Comparison of ENCODE assay signal across 34 cellular contexts in the genomic region with DNA sequence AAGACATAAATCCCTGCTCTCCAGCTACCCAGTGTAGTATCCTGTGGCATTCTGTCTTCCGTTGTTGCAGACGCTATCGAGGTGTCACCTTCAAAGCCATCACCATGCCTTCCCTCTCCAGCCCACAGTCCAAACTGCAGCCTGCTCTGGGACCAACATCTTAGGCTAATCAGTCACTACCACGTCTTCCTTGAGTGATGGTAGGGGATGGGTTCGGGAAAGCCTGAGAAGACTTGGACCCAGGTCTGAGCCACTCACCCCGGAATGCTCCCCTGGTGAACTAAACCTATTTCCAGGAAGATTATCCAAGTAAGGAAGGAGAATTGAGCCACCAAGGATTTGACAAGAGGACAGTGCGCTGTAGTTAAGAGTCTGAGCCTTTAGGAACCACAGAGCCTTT. TPM values are rescaled to one million over a fixed set of nuclear protein-coding genes. Genes with fewer than 3 reads are reported as not detected.
"Had no signal": no experiment of that assay in that cellular context is flagged by ENCODE, and none has a peak within 500 bp of the region (broad histone marks: within the 10 kb centered on the region; RNA-seq: fewer than 3 reads in every experiment).

No MANE protein-coding gene starts in this region.

- ATAC-seq: activated CD8-positive, alpha-beta T cell treated with anti-CD3 and anti-CD28 coated beads for 36 hours; activated naive CD4-positive, alpha-beta T cell treated with anti-CD3 and anti-CD28 coated beads, Interleukin-2, amount 50 U/mL, for 72 hours; activated T-cell treated with anti-CD3 and anti-CD28 coated beads, Interleukin-2, amount 50 U/mL, for 4 hours; activated T-cell treated with anti-CD3 and anti-CD28 coated beads, Interleukin-2, amount 50 U/mL, for 72 hours; activated T-helper 17 cell treated with anti-CD3 and anti-CD28 coated beads, Interleukin-2, amount 50 U/mL, for 72 hours; body of pancreas had no signal

- DNase-seq: activated B cell treated with CpG ODN at 0.5 μM for 24 hours; activated CD4-positive, alpha-beta memory T cell treated with anti-CD3 and anti-CD28 coated beads for 36 hours; activated CD4-positive, alpha-beta T cell treated with anti-CD3 and anti-CD28 coated beads for 4 hours; activated CD4-positive, alpha-beta T cell treated with anti-CD3 and anti-CD28 coated beads, Interleukin-2, amount 50 U/mL, for 1 hour; activated CD4-positive, alpha-beta T cell treated with anti-CD3 and anti-CD28 coated beads, Interleukin-2, amount 50 U/mL, for 4 hours; activated CD4-positive, CD25-positive, alpha-beta regulatory T cell treated with anti-CD3 and anti-CD28 coated beads, Interleukin-2, amount 50 U/mL, for 72 hours; activated CD8-positive, alpha-beta memory T cell treated with anti-CD3 and anti-CD28 coated beads, Interleukin-2, amount 50 U/mL, for 4 hours; activated CD8-positive, alpha-beta T cell treated with anti-CD3 and anti-CD28 coated beads for 36 hours; activated effector memory CD4-positive, alpha-beta T cell treated with anti-CD3 and anti-CD28 coated beads, Interleukin-2, amount 50 U/mL, for 16 hours; activated gamma-delta T cell treated with Interleukin-2 at 50 U/mL for 16 hours; activated naive CD4-positive, alpha-beta T cell; activated naive CD4-positive, alpha-beta T cell treated with anti-CD3 and anti-CD28 coated beads for 36 hours; activated naive CD4-positive, alpha-beta T cell treated with anti-CD3 and anti-CD28 coated beads, Interleukin-2, amount 50 U/mL, for 16 hours; activated naive CD8-positive, alpha-beta T cell treated with anti-CD3 and anti-CD28 coated beads for 36 hours; activated T-cell treated with anti-CD3 and anti-CD28 coated beads for 4 hours; activated T-cell treated with anti-CD3 and anti-CD28 coated beads, Interleukin-2, amount 50 U/mL, for 1 hour; activated T-cell treated with anti-CD3 and anti-CD28 coated beads, Interleukin-2, amount 50 U/mL, for 4 hours; activated T-cell treated with anti-CD3 and anti-CD28 coated beads, Interleukin-2, amount 50 U/mL, for 72 hours; adrenal gland; amniotic stem cell; aorta; body of pancreas; brain microvascular endothelial cell; central memory CD4-positive, alpha-beta T cell; T-helper 1 cell; T-helper 2 cell; T-helper 9 cell had no signal

- H3K27ac ChIP-seq: adrenal gland, body of pancreas, brain microvascular endothelial cell, breast epithelium, VCaP had no signal

- H3K4me1 ChIP-seq: adrenal gland, body of pancreas, breast epithelium had no signal

- H3K36me3 ChIP-seq: adrenal gland, brain microvascular endothelial cell, breast epithelium had no signal

- H3K4me3 ChIP-seq: adrenal gland, body of pancreas, breast epithelium had no signal

- H3K27me3 ChIP-seq: adrenal gland, body of pancreas, brain microvascular endothelial cell, breast epithelium had no signal

- H3K9me3 ChIP-seq: adrenal gland, body of pancreas, breast epithelium had no signal

RNA-seq across cellular contexts. Expression of a gene that starts 52.9 kb away (rescaled TPM):
- total RNA-seq: activated B cell treated with CpG ODN at 0.5 μM for 24 hours; activated CD4-positive, alpha-beta memory T cell treated with anti-CD3 and anti-CD28 coated beads for 36 hours; activated CD4-positive, alpha-beta T cell treated with anti-CD3 and anti-CD28 coated beads, Interleukin-2, amount 10 ng/mL, durations not matched to agents 24 days and 14 days; activated CD8-positive, alpha-beta memory T cell treated with anti-CD3 and anti-CD28 coated beads for 36 hours; activated CD8-positive, alpha-beta T cell treated with anti-CD3 and anti-CD28 coated beads for 36 hours; activated naive CD4-positive, alpha-beta T cell treated with anti-CD3 and anti-CD28 coated beads for 36 hours; activated naive CD4-positive, alpha-beta T cell treated with anti-CD3 and anti-CD28 coated beads, Interleukin-2, amount 50 U/mL, for 72 hours; activated naive CD8-positive, alpha-beta T cell treated with anti-CD3 and anti-CD28 coated beads for 36 hours; activated T-cell treated with anti-CD3 and anti-CD28 coated beads, Interleukin-2, amount 50 U/mL, for 4 hours; activated T-cell treated with anti-CD3 and anti-CD28 coated beads, Interleukin-2, amount 50 U/mL, for 72 hours; activated T-helper 1 cell treated with anti-CD3 and anti-CD28 coated beads, Interleukin-12 subunit alpha, Interleukin-12 subunit beta, Interleukin-2, Interleukin-4 antibody, amounts not matched to agents 30 ng/mL and 10 ng/mL and 1 ng/mL, durations not matched to agents 14 hours and 24 hours and 36 hours; activated T-helper 17 cell treated with anti-CD3 and anti-CD28 coated beads, Interleukin-2, amount 50 U/mL, for 72 hours; adrenal gland had no signal
